13 cellular contexts compared by ENCODE assay signal in the genomic region with DNA sequence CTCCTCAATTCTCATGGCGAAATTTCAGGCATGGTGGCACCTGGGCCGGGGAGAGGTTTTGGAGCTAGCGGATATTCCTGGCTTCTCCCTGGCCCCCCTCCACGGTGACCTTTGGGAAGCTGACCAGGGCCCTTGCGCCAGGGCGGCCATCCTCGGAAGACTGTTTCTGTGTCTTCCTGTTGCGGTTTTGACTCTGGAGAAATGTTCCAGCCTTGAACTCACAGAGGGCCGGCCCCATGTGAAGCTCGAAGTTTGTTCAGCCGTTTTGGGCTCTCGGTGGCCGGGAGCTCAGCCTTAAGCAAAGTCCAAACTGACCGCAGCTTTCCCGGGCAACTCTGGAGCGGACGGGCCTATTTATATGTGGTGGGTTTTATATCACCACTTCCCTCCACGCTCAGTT. TPM values are rescaled to one million over a fixed set of nuclear protein-coding genes. Genes with fewer than 3 reads are reported as not detected.
A peak's percentile ranks its signal among the peaks of the same experiment; 100 is the strongest.
DNase-seq lines count a peak whose midpoint lies in the region; TF ChIP-seq lines count a peak whose summit lies in the region.
"Had no signal": no experiment of that assay in that cellular context is flagged by ENCODE, and none has a peak within 500 bp of the region (broad histone marks: within the 10 kb centered on the region; RNA-seq: fewer than 3 reads in every experiment).

No MANE protein-coding gene starts in this region.

- peak overlapping the region; percentile 59 to 96 (median 84) for H3K4me2 ChIP-seq in BLaER1 treated with 17β-estradiol and CSF1 and Interleukin-3, amounts not matched to agents 10 nM and 100 nM
- H3K4me2 ChIP-seq: GM23338 had no signal

- intact Hi-C loops in ovary (cut with DNase I), result loop anchor here in 1 of 4 donors (10.0 kb wide), 1 partner anchor 115 kb away; no protein-coding TSS in a partner anchor

- H3K9me3 ChIP-seq in BLaER1 treated with 17β-estradiol and CSF1 and Interleukin-3, amounts not matched to agents 10 nM and 100 nM (replicated peaks in 1 of 11), result no peaks in the 10 kb centered on the region
- H3K9me3 ChIP-seq in ovary, result no peaks in the 10 kb centered on the region
- H3K9me3 ChIP-seq: Caco-2 had no signal

- H4K20me1 ChIP-seq in BLaER1 treated with 17β-estradiol and CSF1 and Interleukin-3, amounts not matched to agents 10 nM and 100 nM, result 0 out of 22 replicates have a peak, but pooled peaks cover 0 to 5% (median 0%) of the 10 kb centered on the region in 11 experiments

- peak overlapping the region in 4 of 11 experiments; percentile 48 to 63 (median 49); a peak in 7 of 22 replicates for H3K9ac ChIP-seq in BLaER1 treated with 17β-estradiol and CSF1 and Interleukin-3, amounts not matched to agents 10 nM and 100 nM

- peak overlapping the region in 4 of 11 experiments; percentile 13 to 43 (median 30); a peak in 5 of 22 replicates for H3K27ac ChIP-seq in BLaER1 treated with 17β-estradiol and CSF1 and Interleukin-3, amounts not matched to agents 10 nM and 100 nM
- H3K27ac ChIP-seq in ovary, result peak overlapping the region in 1 of 2 donors; percentile 64

- DNase-seq in brain pericyte (ENCODE audit: low read depth, low spot score) (peak; percentile 26), ovary (peak; percentile 41 to 84 (median 63)), SIG-M5 treated with dmso at 0.1 percent for 504 hours (lab: John Stamatoyannopoulos, UW; ENCODE audit: unreplicated experiment) (no peak), SKM-1 (lab: John Stamatoyannopoulos, UW; ENCODE audit: unreplicated experiment) (no peak), COLO668 (lab: John Stamatoyannopoulos, UW; ENCODE audit: unreplicated experiment) (no peak)
- DNase-seq: Caco-2; CD4-positive, alpha-beta memory T cell; DMS153; DND-41; H9 had no signal

- peaks cover 37 to 92% (median 83%) of the 10 kb centered on the region in 10 experiments for H3K4me1 ChIP-seq in BLaER1 treated with 17β-estradiol and CSF1 and Interleukin-3, amounts not matched to agents 10 nM and 100 nM
- peaks cover 2% of the 10 kb centered on the region for H3K4me1 ChIP-seq in ovary (ENCODE audit: insufficient read depth)

- WGBS in ovary, 3 donors, result 23 to 41% (median 24%) methylated on average over 15 to 18 of the region's 18 CpGs

- no peak for TF ChIP-seq EP300 in ovary (IDR thresholded peaks at IDR 0.05)

- H3K36me3 ChIP-seq in BLaER1 treated with 17β-estradiol and CSF1 and Interleukin-3, amounts not matched to agents 10 nM and 100 nM, result no peaks in the 10 kb centered on the region
- H3K36me3 ChIP-seq in ovary, result no peaks in the 10 kb centered on the region

- peak overlapping the region in 2 of 10 experiments; percentile 12 to 22; a peak in 2 of 20 replicates for H3K4me3 ChIP-seq in BLaER1 treated with 17β-estradiol and CSF1 and Interleukin-3, amounts not matched to agents 10 nM and 100 nM
- no peak overlapping the region for H3K4me3 ChIP-seq in ovary
- H3K4me3 ChIP-seq: GM23338 had no signal

- no peak for TF ChIP-seq POLR2A in ovary (IDR thresholded peaks at IDR 0.05)

- H3K27me3 ChIP-seq in BLaER1 treated with 17β-estradiol and CSF1 and Interleukin-3, amounts not matched to agents 10 nM and 100 nM, result 0 out of 22 replicates have a peak, but pooled peaks cover 0 to 2% (median 0%) of the 10 kb centered on the region in 11 experiments
- H3K27me3 ChIP-seq in ovary, result no peaks in the 10 kb centered on the region

- no peak for TF ChIP-seq CTCF in ovary (IDR thresholded peaks at IDR 0.05)

RNA-seq across cellular contexts. Expression of a gene that starts 17.0 kb away (rescaled TPM):
- total RNA-seq in ovary, result 100 to 1,000 TPM in 1 of 7 donors, 10 to 100 TPM in 5, 1 to 10 TPM in 1; 3.7 to 125 (median 23.7) TPM
- 1 to 10 TPM; 3.8 to 5.6 TPM for polyA plus RNA-seq in ovary
- total RNA-seq: A673; CD4-positive, alpha-beta memory T cell had no signal

Comparison
In these comparisons a context has a peak if more than half of its experiments do, and no peak if none do; other contexts are left out.
1. DNase-seq: peak in brain pericyte (single experiment) and ovary (5 of 5); none in SIG-M5 treated with dmso at 0.1 percent for 504 hours (single experiment), SKM-1 (single experiment) and COLO668 (single experiment).